ENCODE assay signal across 24 cellular contexts in the genomic region with DNA sequence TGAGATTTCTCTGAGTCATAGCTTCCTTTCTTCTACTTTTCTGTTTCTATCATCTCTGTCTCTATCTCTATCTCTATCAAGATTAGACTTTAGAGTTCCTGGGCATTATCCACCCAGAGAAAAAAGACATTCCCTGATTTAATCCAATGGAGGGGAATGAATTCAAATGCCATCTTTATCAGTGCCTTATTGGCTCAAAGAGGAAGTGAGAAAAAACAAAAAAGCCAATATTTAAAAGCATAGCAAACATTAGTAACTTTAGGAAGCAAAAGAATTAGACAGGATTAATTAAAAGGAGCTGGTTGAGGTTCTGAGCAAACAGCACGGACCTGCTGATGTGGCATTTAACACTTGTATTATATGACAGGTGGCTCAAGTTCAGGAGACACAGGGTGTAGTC.
"Had no signal": no experiment of that assay in that cellular context is flagged by ENCODE, and none has a peak within 500 bp of the region (broad histone marks: within the 10 kb centered on the region; RNA-seq: fewer than 3 reads in every experiment).

No MANE protein-coding gene starts in this region.

- ATAC-seq: effector memory CD8-positive, alpha-beta T cell; esophagus mucosa; gastrocnemius medialis; heart right ventricle; left cardiac atrium; left lung; left ventricle myocardium superior; lower lobe of right lung; naive thymus-derived CD4-positive, alpha-beta T cell had no signal

- H3K4me3 Mint-ChIP-seq: dendritic cell treated with granulocyte-macrophage colony-stimulating factor and Interleukin-4, amounts not matched to agents 40 ng/mL and 50 ng/mL, for 4 days; effector memory CD8-positive, alpha-beta T cell; endodermal cell; naive thymus-derived CD4-positive, alpha-beta T cell had no signal

- H3K36me3 Mint-ChIP-seq: naive thymus-derived CD4-positive, alpha-beta T cell had no signal

- H3K27me3 ChIP-seq: colonic mucosa, esophagus squamous epithelium, gastrocnemius medialis, heart right ventricle, left lung had no signal

- H3K4me1 Mint-ChIP-seq: naive thymus-derived CD4-positive, alpha-beta T cell had no signal

- H3K9me3 Mint-ChIP-seq: dendritic cell treated with granulocyte-macrophage colony-stimulating factor and Interleukin-4, amounts not matched to agents 40 ng/mL and 50 ng/mL, for 4 days; endodermal cell had no signal

- DNase-seq: colonic mucosa; cortex of kidney; effector CD8-positive, alpha-beta T cell; effector memory CD8-positive, alpha-beta T cell; endodermal cell; erythroblast; esophagus squamous epithelium; foreskin fibroblast; foreskin melanocyte; gastrocnemius medialis; glutamatergic neuron; head of caudate nucleus; heart right ventricle; hippocampal formation; left cardiac atrium; left lung; left ventricle myocardium superior; lower lobe of right lung; mesenchymal stem cell; midbrain; naive thymus-derived CD4-positive, alpha-beta T cell had no signal

- H3K4me1 ChIP-seq: colonic mucosa, esophagus squamous epithelium, gastrocnemius medialis, heart right ventricle, left lung, lower lobe of right lung had no signal

- H3K27me3 Mint-ChIP-seq: dendritic cell treated with granulocyte-macrophage colony-stimulating factor and Interleukin-4, amounts not matched to agents 40 ng/mL and 50 ng/mL, for 4 days; effector memory CD8-positive, alpha-beta T cell; naive thymus-derived CD4-positive, alpha-beta T cell had no signal

- H3K4me3 ChIP-seq: colonic mucosa, esophagus squamous epithelium, gastrocnemius medialis, heart right ventricle, left lung, lower lobe of right lung had no signal

- H3K27ac Mint-ChIP-seq: dendritic cell treated with granulocyte-macrophage colony-stimulating factor and Interleukin-4, amounts not matched to agents 40 ng/mL and 50 ng/mL, for 4 days; effector memory CD8-positive, alpha-beta T cell; endodermal cell; naive thymus-derived CD4-positive, alpha-beta T cell had no signal

- H3K36me3 ChIP-seq: colonic mucosa, esophagus squamous epithelium, gastrocnemius medialis, heart right ventricle, left lung, lower lobe of right lung had no signal

- H3K27ac ChIP-seq: colonic mucosa, epithelial cell of prostate, esophagus squamous epithelium, gastrocnemius medialis, heart right ventricle, left lung, lower lobe of right lung had no signal
